ENCODE assay signal across 9 cellular contexts in the genomic region with DNA sequence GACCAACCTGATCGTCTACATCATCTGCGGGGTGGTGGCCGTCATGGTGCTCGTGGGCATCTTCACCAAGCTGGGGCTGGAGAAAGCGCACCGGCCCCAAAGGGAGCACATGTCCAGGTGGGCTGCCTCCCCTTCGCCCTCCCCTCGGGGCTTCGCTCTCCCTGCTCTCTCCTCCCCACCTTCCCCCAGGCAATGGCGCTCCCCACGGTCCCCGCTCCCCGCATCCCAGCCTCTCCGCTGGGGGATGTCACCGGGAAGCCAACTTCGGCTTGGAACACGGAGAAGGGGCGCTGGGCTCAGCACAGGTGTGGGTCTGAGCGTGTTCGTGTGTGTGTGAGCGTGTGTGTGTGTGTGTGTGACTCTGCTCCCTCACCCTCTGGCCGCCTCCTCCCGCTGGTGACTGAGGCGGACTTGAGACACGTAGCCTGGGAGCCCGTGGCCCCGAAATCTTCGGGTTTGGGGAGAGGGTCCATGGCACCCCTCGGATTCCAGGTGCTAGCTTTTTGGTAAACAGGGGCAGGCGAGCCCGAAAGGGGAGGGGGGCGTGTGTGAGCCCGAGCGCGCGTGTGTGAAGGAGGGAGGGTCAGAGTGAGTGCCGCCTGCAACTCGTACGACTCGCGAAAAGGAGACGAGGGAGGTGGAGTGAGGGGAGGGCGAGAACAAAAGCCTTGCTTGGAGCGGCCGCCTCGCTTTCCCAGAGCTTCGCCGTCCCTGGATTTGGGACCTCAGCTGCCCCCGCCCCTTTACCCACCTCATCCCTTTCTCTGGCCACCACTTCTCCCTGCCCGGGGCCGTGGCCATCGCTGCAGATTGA. TPM values are rescaled to one million over a fixed set of nuclear protein-coding genes. Genes with fewer than 3 reads are reported as not detected.
DNase-seq lines count a peak whose midpoint lies in the region; ATAC-seq, FAIRE-seq and TF ChIP-seq lines count a peak whose summit lies in the region.
"Had no signal": no experiment of that assay in that cellular context is flagged by ENCODE, and none has a peak within 500 bp of the region (broad histone marks: within the 10 kb centered on the region; RNA-seq: fewer than 3 reads in every experiment).

No MANE protein-coding gene starts in this region.

- H2BK120ac ChIP-seq in H1 (replicated peaks; ENCODE audit: low read depth, low read length) (no peak overlapping the region), neuronal stem cell (ENCODE audit: low read depth, low read length) (no peak overlapping the region)

- H2BK5ac ChIP-seq in H1 (ENCODE audit: low read depth, low read length) (peak overlapping the region; percentile 35; the same call in 1 of the 2 replicates), neuronal stem cell (ENCODE audit: low read length) (peak overlapping the region; percentile 30)

- H3K27ac ChIP-seq in H1 (ENCODE audit: low read depth, low read length) (0 out of 2 replicates have a peak overlapping the region, but pooled peaks have one; percentile 9), neuronal stem cell (replicated peaks; ENCODE audit: low read length) (no peak overlapping the region), RWPE1 (no peak overlapping the region)

- H3K56ac ChIP-seq in H1 (replicated peaks; ENCODE audit: insufficient read length, low read depth, low read length): peak overlapping the region; percentile 84

- FAIRE-seq in H1 (lab: Jason Lieb, UNC): no peak

- H4K91ac ChIP-seq in H1 (replicated peaks; ENCODE audit: insufficient read length, low read length) (peak overlapping the region; percentile 96), neuronal stem cell (ENCODE audit: low read depth, low read length, poor library complexity) (no peak overlapping the region)

- H2AFZ ChIP-seq in H1 (ENCODE audit: low read length): no peak overlapping the region; the same call in 1 of the 2 replicates
- peak overlapping the region; percentile 29 for H2AFZ ChIP-seq in neuronal stem cell (ENCODE audit: low read length)

- H3K36me3 ChIP-seq in H1 (ENCODE audit: control insufficient read depth in 2 of 4, insufficient read depth in 4 of 4, low read length in 3 of 4) (no peaks in the 10 kb centered on the region), neuronal stem cell (replicated peaks in 1 of 2; ENCODE audit: control insufficient read depth in 2 of 2, insufficient read depth in 2 of 2, low read length in 2 of 2) (no peaks in the 10 kb centered on the region)

- H3K4me3 ChIP-seq in H1 (ENCODE audit: extremely low read depth in 1 of 4, insufficient read depth in 2 of 4, low read depth in 3 of 4, low read length in 4 of 4) (peak overlapping the region; percentile 82 to 97 (median 94)), neuronal stem cell (ENCODE audit: low read length in 2 of 2) (peak overlapping the region in 1 of 2 donors; percentile 91)

- no peak overlapping the region for H3K4ac ChIP-seq in H1 (replicated peaks; ENCODE audit: insufficient read length, low read depth, low read length)
- no peak overlapping the region for H3K4ac ChIP-seq in neuronal stem cell (ENCODE audit: low read length)

- peak overlapping the region; percentile 95 for H3K18ac ChIP-seq in H1 (ENCODE audit: extremely low read depth, low read length)
- peak overlapping the region; percentile 80 for H3K18ac ChIP-seq in neuronal stem cell (ENCODE audit: low read length)

- POLR2A ChIA-PET in H1 (lab: Charles Lee; ENCODE audit: partially characterized antibody): interaction anchor here (0.6 to 3.3 kb wide), 7 partner anchors 14 to 967 kb away, joined by 3 to 10 read pairs (median 3); no protein-coding TSS in a partner anchor
- POLR2A ChIA-PET in RWPE1 (lab: Yijun Ruan, JAX; ENCODE audit: low non-redundant PET): no interaction called here

- H3K14ac ChIP-seq in H1 (ENCODE audit: insufficient read length): no peak overlapping the region
- peak overlapping the region; percentile 73 for H3K14ac ChIP-seq in neuronal stem cell (ENCODE audit: low read length)

- no peaks in the 10 kb centered on the region for H3K9me3 ChIP-seq in H1 (ENCODE audit: insufficient read depth in 2 of 2, low read depth in 1 of 2, low read length in 1 of 2)
- H3K9me3 ChIP-seq in neuronal stem cell (replicated peaks in 1 of 2; ENCODE audit: control insufficient read depth in 2 of 2, insufficient read depth in 1 of 2, low read depth in 1 of 2, low read length in 2 of 2): no peaks in the 10 kb centered on the region

- TF ChIP-seq CTCF in H1 (IDR thresholded peaks at IDR 0.05; ENCODE audit: control extremely low read depth in 1 of 3, insufficient read depth in 1 of 3, low read depth in 1 of 3, low read length in 3 of 3) (no peak), RWPE1 (conservative IDR thresholded peaks at IDR 0.05; ENCODE audit: low read depth) (no peak)

- H2AK5ac ChIP-seq in H1 (ENCODE audit: low read depth, low read length) (no peak overlapping the region), neuronal stem cell (ENCODE audit: low read depth, low read length) (peak overlapping the region; percentile 89)

- H3K4me1 ChIP-seq in H1 (replicated peaks in 1 of 4; ENCODE audit: control insufficient read depth in 3 of 4, insufficient read depth in 4 of 4, low read length in 3 of 4) (peaks cover 9 to 17% (median 12%) of the 10 kb centered on the region in 4 experiments), neuronal stem cell (ENCODE audit: control insufficient read depth in 2 of 2, insufficient read depth in 1 of 2, low read depth in 1 of 2, low read length in 2 of 2) (peaks cover 0 to 13% of the 10 kb centered on the region in 2 donors)

- H4K5ac ChIP-seq in H1 (ENCODE audit: insufficient read length, low read depth, low read length): no peak overlapping the region

- peaks cover 22% of the 10 kb centered on the region for H3K23me2 ChIP-seq in H1 (ENCODE audit: low read depth, low read length)

- H4K8ac ChIP-seq in H1 (ENCODE audit: extremely low read depth, insufficient read depth, low read length) (peak overlapping the region; percentile 38; the same call in 1 of the 2 replicates), neuronal stem cell (ENCODE audit: low read depth, low read length) (no peak overlapping the region)

- no peak for ATAC-seq in GM21717 (IDR thresholded peaks at IDR 0.05; ENCODE audit: unreplicated experiment)

- H3K79me1 ChIP-seq in H1 (ENCODE audit: low read depth, low read length) (peaks cover 8% of the 10 kb centered on the region; the same call in 1 of the 2 replicates), neuronal stem cell (ENCODE audit: low read depth, low read length) (peaks cover 9% of the 10 kb centered on the region)

- no peak for TF ChIP-seq RAD21 in H1 (IDR thresholded peaks at IDR 0.05 in 1 of 2, conservative IDR thresholded peaks at IDR 0.05 in 1 of 2; ENCODE audit: low read depth in 2 of 2, low read length in 2 of 2)

- peak in 1 of 2 experiments; percentile 17; a peak in 1 of 3 replicates for TF ChIP-seq POLR2A in H1 (IDR thresholded peaks at IDR 0.05; ENCODE audit: control extremely low read depth in 1 of 2, low read depth in 2 of 2, low read length in 2 of 2)

- H2BK20ac ChIP-seq in H1 (ENCODE audit: low read length): peak overlapping the region; percentile 90; the same call in 1 of the 2 replicates

- H3K4me2 ChIP-seq in H1 (ENCODE audit: insufficient read depth in 1 of 2, low read depth in 2 of 2, low read length in 2 of 2) (peak overlapping the region; percentile 75 to 95), neuronal stem cell (ENCODE audit: insufficient read depth, low read length, poor library complexity, severe bottlenecking) (peak overlapping the region; percentile 99)

- 1% methylated on average over 37 of the region's 52 CpGs; no CpG with 5 or more reads in 1 of the 2 experiments for WGBS in H1 (ENCODE audit: extremely low coverage in 1 of 2, insufficient coverage in 1 of 2, insufficient read length in 1 of 2, insufficient replicate concordance in 2 of 2, low coverage in 1 of 2, low lambda C conversion rate in 2 of 2, missing lambda C conversion rate in 1 of 2), 2 experiments
- WGBS in neuronal stem cell (ENCODE audit: extremely low coverage in 2 of 2, insufficient read length in 2 of 2, insufficient replicate concordance in 1 of 2), 2 donors: no CpG with 5 or more reads among the region's 52 CpGs

- peak overlapping the region; percentile 99; the same call in 1 of the 2 replicates for H2BK15ac ChIP-seq in H1 (ENCODE audit: low read length)
- H2BK15ac ChIP-seq in neuronal stem cell (ENCODE audit: low read length): peak overlapping the region; percentile 87

- CTCF ChIA-PET in H1 (lab: Charles Lee; ENCODE audit: partially characterized antibody) (interaction anchor here (0.6 to 1.7 kb wide), 6 partner anchors 49 to 551 kb away, joined by 3 to 5 read pairs (median 4); no protein-coding TSS in a partner anchor), RWPE1 (lab: Yijun Ruan, JAX) (no interaction called here)

- H3K79me2 ChIP-seq in H1 (ENCODE audit: control insufficient read depth in 1 of 2, insufficient read depth in 2 of 2, low read length in 2 of 2): peaks cover 0 to 54% of the 10 kb centered on the region in 2 experiments; a peak in 3 of 4 replicates

- no peak for TF ChIP-seq EP300 in H1 (IDR thresholded peaks at IDR 0.05; ENCODE audit: borderline replicate concordance in 1 of 2, low read depth in 2 of 2, low read length in 2 of 2)

- H3K27me3 ChIP-seq in H1 (replicated peaks in 1 of 4; ENCODE audit: control insufficient read depth in 3 of 4, extremely low read depth in 1 of 4, insufficient read depth in 3 of 4, low read length in 3 of 4): peaks cover 0 to 2% (median 0%) of the 10 kb centered on the region in 4 experiments; a peak in 3 of 7 replicates
- H3K27me3 ChIP-seq in neuronal stem cell (ENCODE audit: control insufficient read depth in 3 of 3, insufficient read depth in 3 of 3, low read depth in 1 of 3, low read length in 3 of 3): peaks cover 0 to 72% (median 7%) of the 10 kb centered on the region in 3 experiments

- DNase-seq in ELF-1 (ENCODE audit: low read depth, low spot score) (peak; percentile 62), NCI-H1105 treated with DMSO at 0.1 percent for 48 hours (lab: John Stamatoyannopoulos, UW) (peak; percentile 48), H1 (ENCODE audit: low read depth in 1 of 2, low spot score in 2 of 2) (peak in 1 of 2 experiments; percentile 68), neuronal stem cell (ENCODE audit: low spot score) (peak; percentile 55), AG08395 (ENCODE audit: low spot score) (no peak), kidney glomerular epithelial cell (lab: John Stamatoyannopoulos, UW) (no peak), RWPE1 (ENCODE audit: low spot score) (no peak)
- DNase-seq: erythroblast had no signal

- H3K23ac ChIP-seq in H1 (ENCODE audit: insufficient read length): no peak overlapping the region
- H3K23ac ChIP-seq in neuronal stem cell (ENCODE audit: low read depth, low read length, poor library complexity): peak overlapping the region; percentile 70

- H3K9ac ChIP-seq in H1 (replicated peaks in 1 of 4; ENCODE audit: extremely low read depth in 1 of 4, low read depth in 3 of 4, low read length in 3 of 4): peak overlapping the region; percentile 51 to 59 (median 57)
- peak overlapping the region; percentile 91 for H3K9ac ChIP-seq in neuronal stem cell (ENCODE audit: low read depth, low read length, poor library complexity)

- H4K20me1 ChIP-seq in H1 (replicated peaks in 1 of 2; ENCODE audit: control insufficient read depth in 1 of 2, insufficient read depth in 2 of 2, low read length in 2 of 2): peaks cover 10 to 19% of the 10 kb centered on the region in 2 experiments

- peak overlapping the region; percentile 65; the same call in 1 of the 2 replicates for H2BK12ac ChIP-seq in H1 (ENCODE audit: low read depth, low read length)
- H2BK12ac ChIP-seq in neuronal stem cell (ENCODE audit: low read length): peak overlapping the region; percentile 77

RNA-seq across cellular contexts. Expression of gene SHISA9, which starts 1.3 kb away (rescaled TPM):
- 39.8 and 41.9 TPM in 2 replicates for total RNA-seq in H1 (2021; fragmentation: NEBNext Ultra II Directional; extraction: Animal tissue kit (Norgen Biotek cat#: 25700))
- polyA plus RNA-seq in H1 (2011; rRNA removed): 25.6 and 28.7 TPM in 2 replicates
- polyA plus RNA-seq in H1 (2011; cell fraction: cytosol; rRNA removed): 18.3 TPM
- polyA plus RNA-seq in H1 (2011; cell fraction: nucleus; rRNA removed): 29.4 TPM
- polyA plus RNA-seq in H1 (2012, experiment 1 of 2): 13.7 to 20.8 TPM (median 17.4 TPM) in 4 replicates
- 6.6 TPM for polyA plus RNA-seq in H1 (2012, experiment 2 of 2)
- 22.3 TPM for polyA plus RNA-seq in H1 (2013, experiment 1 of 2)
- 26.4 TPM for polyA plus RNA-seq in H1 (2013, experiment 2 of 2)
- 31.8 and 36.5 TPM in 2 replicates for polyA minus RNA-seq in H1 (2011; rRNA and poly(A)+ RNA removed)
- polyA minus RNA-seq in H1 (2011; cell fraction: cytosol; rRNA and poly(A)+ RNA removed): 41.0 TPM
- 93.2 TPM for polyA minus RNA-seq in H1 (2011; cell fraction: nucleus; rRNA and poly(A)+ RNA removed)
- polyA plus RNA-seq in neuronal stem cell (2013, experiment 1 of 2): 5.9 TPM
- 5.8 TPM for polyA plus RNA-seq in neuronal stem cell (2013, experiment 2 of 2)

Comparison
In these comparisons a context has a peak if more than half of its experiments do, and no peak if none do; other contexts are left out.
1. DNase-seq: peak in ELF-1 (single experiment), NCI-H1105 treated with DMSO at 0.1 percent for 48 hours (single experiment) and neuronal stem cell (single experiment); none in AG08395 (single experiment), kidney glomerular epithelial cell (single experiment) and RWPE1 (single experiment).